Comparison of ENCODE assay signal across 17 cellular contexts in genomic region chr5:58813855-58814254, GRCh38.
"Had no signal": no experiment of that assay in that cellular context is flagged by ENCODE, and none has a peak within 500 bp of the region (broad histone marks: within the 10 kb centered on the region; RNA-seq: fewer than 3 reads in every experiment).

No MANE protein-coding gene starts in this region.

- DNase-seq: MG63, MM.1S, NCI-H1048, NCI-H1105, NCI-H1105 treated with DMSO at 0.1 percent for 48 hours, NCI-H1417 treated with DMSO at 0.1 percent for 48 hours, NCI-H1436, NCI-H1436 treated with DMSO at 0.1 percent for 48 hours, NCI-H187, NCI-H187 treated with DMSO at 0.1 percent for 48 hours, NCI-H2029, NCI-H2029 treated with DMSO at 0.1 percent for 48 hours, NCI-H2081 treated with DMSO at 0.1 percent for 48 hours, NCI-H2107, NCI-H2171, NCI-H2227 treated with DMSO at 0.1 percent for 48 hours, NCI-H510A had no signal

- H3K36me3 ChIP-seq: MG63 had no signal

- H3K27me3 ChIP-seq: MG63 had no signal

- H3K4me3 ChIP-seq: MG63 had no signal

- H3K9me3 ChIP-seq: MG63 had no signal
